In the genomic region with DNA sequence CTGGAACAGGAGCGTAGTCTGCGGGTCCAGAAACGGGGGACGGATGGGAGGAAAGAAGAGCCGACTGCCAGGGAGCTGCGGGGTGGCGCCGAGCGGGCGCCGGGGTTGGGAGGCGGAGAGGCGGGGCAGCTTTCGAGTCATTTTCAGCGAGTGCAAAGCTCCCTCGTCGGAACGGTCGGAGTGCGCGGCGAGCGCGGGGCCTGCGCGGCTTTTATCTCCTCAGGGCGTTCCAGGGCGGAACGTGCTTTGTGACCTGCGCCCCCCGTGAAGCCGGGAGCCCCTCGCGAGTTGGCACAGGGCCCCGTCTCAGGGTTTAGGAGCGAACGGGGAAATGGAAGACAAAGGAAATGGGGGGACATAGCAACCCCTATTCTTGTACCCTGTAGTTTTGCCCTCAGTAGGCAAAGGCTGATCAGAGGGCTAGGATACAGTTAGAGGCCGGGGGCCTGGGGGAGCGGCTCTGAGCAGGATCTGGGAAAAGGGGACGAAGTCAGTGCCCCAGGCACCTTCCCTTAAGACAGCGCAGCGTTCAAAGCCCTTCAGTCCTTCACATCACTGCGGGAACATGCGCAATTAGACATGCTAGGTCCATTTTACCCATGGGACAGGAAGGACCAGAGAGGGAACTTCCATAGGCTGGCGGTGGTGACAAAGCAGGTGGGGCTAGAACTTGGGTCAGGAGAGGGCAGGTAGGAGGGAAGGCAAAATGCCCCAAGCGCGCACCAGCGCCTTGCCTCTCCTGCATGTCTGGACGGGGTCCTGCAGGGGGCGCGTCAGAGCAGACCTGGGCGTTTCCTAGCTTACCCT, we compare ENCODE assay signal across 8 cellular contexts.
A peak's percentile ranks its signal among the peaks of the same experiment; 100 is the strongest.
DNase-seq lines count a peak whose midpoint lies in the region; ATAC-seq and TF ChIP-seq lines count a peak whose summit lies in the region.

No MANE protein-coding gene starts in this region.

- peak overlapping the region; percentile 31 for H3K4me3 ChIP-seq in ectodermal cell (ENCODE audit: insufficient read depth, low read depth, low read length)
- no peak overlapping the region for H3K4me3 ChIP-seq in mucosa of descending colon

- H3K4me1 ChIP-seq in ectodermal cell (ENCODE audit: control insufficient read depth, insufficient read depth, low read length), result no peaks in the 10 kb centered on the region
- H3K4me1 ChIP-seq in mucosa of descending colon (ENCODE audit: low read depth), result peaks cover 5% of the 10 kb centered on the region

- intact Hi-C loops in mucosa of descending colon (cut with DNase I, micrococcal nuclease), result no loop called here

- H3K27ac ChIP-seq in ectodermal cell (ENCODE audit: insufficient read depth, low read depth, low read length, poor library complexity, severe bottlenecking), result no peak overlapping the region

- peaks cover 33% of the 10 kb centered on the region for H3K27me3 ChIP-seq in ectodermal cell (ENCODE audit: control insufficient read depth, insufficient read depth, low read length, poor library complexity, severe bottlenecking)

- ATAC-seq in HG02759 (IDR thresholded peaks at IDR 0.05; ENCODE audit: unreplicated experiment), result peak; percentile 80
- ATAC-seq in mucosa of descending colon, result peak; percentile 92
- ATAC-seq in stimulated activated effector memory CD8-positive, alpha-beta T cell treated with anti-CD3 and anti-CD28 coated beads, Interleukin-12 subunit alpha, Interleukin-12 subunit beta, amount 100 ng/mL, for 72 hours, result peak; percentile 69
- ATAC-seq in GM19035 (IDR thresholded peaks at IDR 0.05; ENCODE audit: unreplicated experiment), result no peak

- peak overlapping the region; percentile 79 for H3K27ac Mint-ChIP-seq in stimulated activated effector memory CD8-positive, alpha-beta T cell treated with anti-CD3 and anti-CD28 coated beads, Interleukin-12 subunit alpha, Interleukin-12 subunit beta, amount 100 ng/mL, for 72 hours

- peak; percentile 80 for TF ChIP-seq CTCF in mucosa of descending colon (IDR thresholded peaks at IDR 0.05)

- H3K4me3 Mint-ChIP-seq in stimulated activated effector memory CD8-positive, alpha-beta T cell treated with anti-CD3 and anti-CD28 coated beads, Interleukin-12 subunit alpha, Interleukin-12 subunit beta, amount 100 ng/mL, for 72 hours, result peak overlapping the region; percentile 77

- H3K9me3 ChIP-seq in ectodermal cell (ENCODE audit: control insufficient read depth, low read length) (no peaks in the 10 kb centered on the region), mucosa of descending colon (no peaks in the 10 kb centered on the region)

- H3K4me1 Mint-ChIP-seq in stimulated activated effector memory CD8-positive, alpha-beta T cell treated with anti-CD3 and anti-CD28 coated beads, Interleukin-12 subunit alpha, Interleukin-12 subunit beta, amount 100 ng/mL, for 72 hours, result peaks cover 38% of the 10 kb centered on the region

- WGBS in ectodermal cell, 2 experiments, result 11 to 14% methylated on average over 52 of the region's 52 CpGs

- peak; percentile 72 for DNase-seq in CD1c-positive myeloid dendritic cell (ENCODE audit: extremely low spot score)
- peak; percentile 70 to 71 for DNase-seq in activated CD4-positive, alpha-beta T cell treated with anti-CD3 and anti-CD28 coated beads for 4 hours
- peak; percentile 67 to 81 (median 78) for DNase-seq in mucosa of descending colon
- DNase-seq in stimulated activated effector memory CD8-positive, alpha-beta T cell treated with anti-CD3 and anti-CD28 coated beads, Interleukin-12 subunit alpha, Interleukin-12 subunit beta, amount 100 ng/mL, for 72 hours (ENCODE audit: low spot score in 2 of 2), result peak in 1 of 2 donors; percentile 76
- DNase-seq in DMS114 treated with DMSO at 0.1 percent for 48 hours (lab: John Stamatoyannopoulos, UW; ENCODE audit: unreplicated experiment), result no peak

- no peaks in the 10 kb centered on the region for H3K9me3 Mint-ChIP-seq in stimulated activated effector memory CD8-positive, alpha-beta T cell treated with anti-CD3 and anti-CD28 coated beads, Interleukin-12 subunit alpha, Interleukin-12 subunit beta, amount 100 ng/mL, for 72 hours

- H3K36me3 ChIP-seq in ectodermal cell (ENCODE audit: control insufficient read depth, insufficient read depth, low read length), result no peaks in the 10 kb centered on the region
- no peaks in the 10 kb centered on the region for H3K36me3 ChIP-seq in mucosa of descending colon (ENCODE audit: low read depth)

- H3K36me3 Mint-ChIP-seq in stimulated activated effector memory CD8-positive, alpha-beta T cell treated with anti-CD3 and anti-CD28 coated beads, Interleukin-12 subunit alpha, Interleukin-12 subunit beta, amount 100 ng/mL, for 72 hours, result peaks cover 9% of the 10 kb centered on the region
